In the genomic region with DNA sequence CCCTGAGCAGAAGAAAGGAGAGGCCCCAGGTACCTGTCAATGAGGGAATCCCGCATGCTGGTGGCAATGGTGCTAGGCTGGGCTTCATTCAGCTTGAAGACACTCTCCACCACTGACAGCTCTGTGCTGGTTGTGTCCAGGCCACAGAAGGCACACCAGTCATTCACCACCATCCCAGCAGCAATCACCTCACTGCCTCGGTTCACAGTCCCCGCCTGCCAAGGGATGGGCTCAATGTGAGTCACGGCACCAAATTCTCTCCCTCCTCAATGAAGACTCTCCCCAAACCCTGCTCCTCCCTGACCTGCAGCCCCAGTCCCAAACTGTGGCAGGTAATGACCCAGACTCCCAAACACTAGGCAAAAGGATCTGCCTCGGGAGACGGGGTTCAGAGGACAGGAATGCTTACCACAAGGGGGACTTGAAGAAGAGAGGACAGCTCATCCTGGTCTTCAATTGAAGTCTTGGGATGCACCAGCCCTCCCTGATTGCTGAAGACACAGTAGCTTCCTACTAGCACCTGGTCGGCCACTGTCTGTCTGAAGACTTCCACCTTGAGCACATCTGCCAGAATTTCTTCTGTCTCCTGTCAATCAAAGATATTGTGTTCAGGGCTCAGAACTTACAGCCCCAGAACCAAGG, we compare ENCODE assay signal across 12 cellular contexts. TPM values are rescaled to one million over a fixed set of nuclear protein-coding genes. Genes with fewer than 3 reads are reported as not detected.
A peak's percentile ranks its signal among the peaks of the same experiment; 100 is the strongest.
DNase-seq lines count a peak whose midpoint lies in the region; ATAC-seq and TF ChIP-seq lines count a peak whose summit lies in the region.
"Had no signal": no experiment of that assay in that cellular context is flagged by ENCODE, and none has a peak within 500 bp of the region (broad histone marks: within the 10 kb centered on the region; RNA-seq: fewer than 3 reads in every experiment).

No MANE protein-coding gene starts in this region.

- H3K9me3 Mint-ChIP-seq in T-helper 2 cell treated with Interferon-gamma antibody and Interleukin-4, amounts not matched to agents 5 μg/mL and 100 μg/mL, for 36 hours = no peaks in the 10 kb centered on the region
- no peaks in the 10 kb centered on the region for H3K9me3 Mint-ChIP-seq in effector memory CD8-positive, alpha-beta T cell

- no peak for TF ChIP-seq CTCF in RWPE2 (IDR thresholded peaks at IDR 0.05; ENCODE audit: poor library complexity, severe bottlenecking)
- no peak for TF ChIP-seq CTCF in osteoblast (IDR thresholded peaks at IDR 0.05; ENCODE audit: extremely low read depth, low read depth, low read length)

- peaks cover 43% of the 10 kb centered on the region for H3K4me1 ChIP-seq in RWPE2 (ENCODE audit: insufficient read depth, poor library complexity, severe bottlenecking)
- peaks cover 24% of the 10 kb centered on the region for H3K4me1 ChIP-seq in osteoblast (ENCODE audit: insufficient read depth, low read length)

- no peak for ATAC-seq in RWPE2 (ENCODE audit: low read depth)
- ATAC-seq in effector memory CD8-positive, alpha-beta T cell (replicated peaks) = no peak
- no peak for ATAC-seq in HG03280 (IDR thresholded peaks at IDR 0.05; ENCODE audit: unreplicated experiment)
- ATAC-seq: A549, heart left ventricle, left colon had no signal

- H3K27me3 ChIP-seq in RWPE2 (ENCODE audit: insufficient read depth, poor library complexity, severe bottlenecking) (no peaks in the 10 kb centered on the region), osteoblast (ENCODE audit: insufficient read depth, low read length) (no peaks in the 10 kb centered on the region)
- H3K27me3 ChIP-seq: heart left ventricle, upper lobe of left lung had no signal

- H3K36me3 ChIP-seq in RWPE2 (ENCODE audit: low read depth) (peaks cover 80% of the 10 kb centered on the region), osteoblast (ENCODE audit: insufficient read depth, low read length) (peaks cover 62% of the 10 kb centered on the region)

- H3K4me2 ChIP-seq in osteoblast (ENCODE audit: insufficient read depth, low read length) = no peak overlapping the region
- H3K4me2 ChIP-seq: A549 had no signal

- no peaks in the 10 kb centered on the region for H3K27me3 Mint-ChIP-seq in T-helper 2 cell treated with Interferon-gamma antibody and Interleukin-4, amounts not matched to agents 5 μg/mL and 100 μg/mL, for 36 hours (ENCODE audit: low read depth)
- no peaks in the 10 kb centered on the region for H3K27me3 Mint-ChIP-seq in effector memory CD8-positive, alpha-beta T cell

- peaks cover 19% of the 10 kb centered on the region for H3K4me1 Mint-ChIP-seq in T-helper 2 cell treated with Interferon-gamma antibody and Interleukin-4, amounts not matched to agents 5 μg/mL and 100 μg/mL, for 36 hours (ENCODE audit: low read depth)
- peaks cover 29 to 31% of the 10 kb centered on the region in 2 donors for H3K4me1 Mint-ChIP-seq in effector memory CD8-positive, alpha-beta T cell (ENCODE audit: low read depth in 2 of 2)

- peak overlapping the region; percentile 88 for H3K27ac ChIP-seq in RWPE2 (ENCODE audit: poor library complexity, severe bottlenecking)
- peak overlapping the region; percentile 12 for H3K27ac ChIP-seq in osteoblast (ENCODE audit: low read depth, low read length)

- H3K4me3 ChIP-seq in RWPE2 (ENCODE audit: severe bottlenecking) = no peak overlapping the region
- H3K4me3 ChIP-seq in osteoblast (ENCODE audit: insufficient read depth, low read length) = no peak overlapping the region
- H3K4me3 ChIP-seq: A549, heart left ventricle, upper lobe of left lung had no signal

- H3K9me3 ChIP-seq in RWPE2 (ENCODE audit: severe bottlenecking) (no peaks in the 10 kb centered on the region), osteoblast (ENCODE audit: low read depth, low read length) (no peaks in the 10 kb centered on the region)
- H3K9me3 ChIP-seq: A549, heart left ventricle, upper lobe of left lung had no signal

- H4K20me1 ChIP-seq in osteoblast (ENCODE audit: insufficient read depth, low read length) = peaks cover 16% of the 10 kb centered on the region

- H3K27ac Mint-ChIP-seq in T-helper 2 cell treated with Interferon-gamma antibody and Interleukin-4, amounts not matched to agents 5 μg/mL and 100 μg/mL, for 36 hours = peak overlapping the region; percentile 29
- peak overlapping the region; percentile 79 to 95 for H3K27ac Mint-ChIP-seq in effector memory CD8-positive, alpha-beta T cell

- peaks cover 78% of the 10 kb centered on the region for H3K79me2 ChIP-seq in osteoblast (ENCODE audit: insufficient read depth, low read length)

- peaks cover 46% of the 10 kb centered on the region for H3K36me3 Mint-ChIP-seq in T-helper 2 cell treated with Interferon-gamma antibody and Interleukin-4, amounts not matched to agents 5 μg/mL and 100 μg/mL, for 36 hours (ENCODE audit: low read depth)
- H3K36me3 Mint-ChIP-seq in effector memory CD8-positive, alpha-beta T cell (ENCODE audit: insufficient read depth) = peaks cover 51% of the 10 kb centered on the region

- H3K4me3 Mint-ChIP-seq in T-helper 2 cell treated with Interferon-gamma antibody and Interleukin-4, amounts not matched to agents 5 μg/mL and 100 μg/mL, for 36 hours = no peak overlapping the region
- no peak overlapping the region for H3K4me3 Mint-ChIP-seq in effector memory CD8-positive, alpha-beta T cell

- DNase-seq in T-helper 2 cell treated with Interferon-gamma antibody and Interleukin-4, amounts not matched to agents 5 μg/mL and 100 μg/mL, for 36 hours (ENCODE audit: low spot score) = no peak
- DNase-seq in T-helper 2 cell = no peak
- peak; percentile 76 for DNase-seq in RWPE2 (ENCODE audit: low spot score)
- no peak for DNase-seq in effector memory CD8-positive, alpha-beta T cell
- peak; percentile 75 for DNase-seq in osteoblast (ENCODE audit: insufficient read length, low spot score, missing footprints)
- no peak for DNase-seq in pons (ENCODE audit: low spot score)
- DNase-seq in activated CD8-positive, alpha-beta memory T cell treated with anti-CD3 and anti-CD28 coated beads for 24 hours = no peak
- DNase-seq: heart left ventricle, left colon, upper lobe of left lung had no signal

- H2AFZ ChIP-seq in osteoblast (ENCODE audit: low read length) = no peak overlapping the region

RNA-seq across cellular contexts. Expression of a gene that starts 1.7 kb away (rescaled TPM):
- total RNA-seq in osteoblast = 22.1 and 30.9 TPM in 2 replicates

RNA-seq across cellular contexts. Expression of a gene that starts 4.9 kb away (rescaled TPM):
- 109 and 121 TPM in 2 replicates for total RNA-seq in osteoblast

RNA-seq across cellular contexts. Expression of a gene that starts 12.6 kb away (rescaled TPM):
- not detected in 2 replicates for total RNA-seq in osteoblast
- total RNA-seq: heart left ventricle, upper lobe of left lung had no signal

RNA-seq across cellular contexts. Expression of a gene that starts 53.2 kb away (rescaled TPM):
- total RNA-seq in osteoblast = 0.88 and 1.1 TPM in 2 replicates

Comparison
In these comparisons a context has a peak if more than half of its experiments do, and no peak if none do; other contexts are left out.
1. DNase-seq: peak in RWPE2 (single experiment) and osteoblast (single experiment); none in T-helper 2 cell treated with Interferon-gamma antibody and Interleukin-4, amounts not matched to agents 5 μg/mL and 100 μg/mL, for 36 hours (single experiment), T-helper 2 cell (0 of 5), effector memory CD8-positive, alpha-beta T cell (0 of 3), pons (single experiment) and activated CD8-positive, alpha-beta memory T cell treated with anti-CD3 and anti-CD28 coated beads for 24 hours (single experiment).